1 cellular context compared by ENCODE assay signal in the genomic region with DNA sequence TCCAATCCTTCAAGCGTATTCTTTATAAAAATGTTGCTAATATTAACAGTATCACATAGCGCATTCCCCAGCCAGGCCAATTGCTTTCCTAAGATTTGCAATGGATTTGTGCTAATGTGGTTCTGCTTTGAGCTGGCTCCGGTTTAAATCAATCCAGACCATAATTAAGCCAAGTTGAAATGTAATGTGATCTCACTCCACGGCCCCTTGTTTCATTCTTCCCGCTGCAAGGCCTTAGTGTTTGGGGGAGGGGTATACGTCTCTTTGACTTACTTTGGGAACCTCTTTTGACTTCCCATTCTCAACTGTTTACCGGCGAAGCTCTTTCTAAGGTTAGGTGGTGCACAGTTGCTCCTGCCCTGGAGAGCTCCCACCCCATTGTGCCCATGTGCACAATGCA.
TF ChIP-seq lines count a peak whose summit lies in the region.

No MANE protein-coding gene starts in this region.

TF ChIP-seq in WTC11, 78 proteins besides CTCF, POLR2A, EP300 and RAD21 (continued from another document):
- TF ChIP-seq, protein P1, sequence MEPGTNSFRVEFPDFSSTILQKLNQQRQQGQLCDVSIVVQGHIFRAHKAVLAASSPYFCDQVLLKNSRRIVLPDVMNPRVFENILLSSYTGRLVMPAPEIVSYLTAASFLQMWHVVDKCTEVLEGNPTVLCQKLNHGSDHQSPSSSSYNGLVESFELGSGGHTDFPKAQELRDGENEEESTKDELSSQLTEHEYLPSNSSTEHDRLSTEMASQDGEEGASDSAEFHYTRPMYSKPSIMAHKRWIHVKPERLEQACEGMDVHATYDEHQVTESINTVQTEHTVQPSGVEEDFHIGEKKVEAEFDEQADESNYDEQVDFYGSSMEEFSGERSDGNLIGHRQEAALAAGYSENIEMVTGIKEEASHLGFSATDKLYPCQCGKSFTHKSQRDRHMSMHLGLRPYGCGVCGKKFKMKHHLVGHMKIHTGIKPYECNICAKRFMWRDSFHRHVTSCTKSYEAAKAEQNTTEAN (CRISPR knock-in tag; IDR thresholded peaks at IDR 0.05): no peak
- TF ChIP-seq ZNF138 (CRISPR knock-in tag; conservative IDR thresholded peaks at IDR 0.05) (no peak), CREB1 (CRISPR knock-in tag; IDR thresholded peaks at IDR 0.05) (no peak), NR2C2 (CRISPR knock-in tag; IDR thresholded peaks at IDR 0.05) (no peak), ATF1 (CRISPR knock-in tag; IDR thresholded peaks at IDR 0.05) (no peak), GTF2I (CRISPR knock-in tag; conservative IDR thresholded peaks at IDR 0.05) (no peak), IRF2 (CRISPR knock-in tag; IDR thresholded peaks at IDR 0.05; ENCODE audit: borderline replicate concordance, low read depth) (no peak), AFF4 (CRISPR knock-in tag; IDR thresholded peaks at IDR 0.05; ENCODE audit: borderline replicate concordance) (no peak)
TF ChIP-seq in WTC11: peak in this region for 0.
